In the genomic region with DNA sequence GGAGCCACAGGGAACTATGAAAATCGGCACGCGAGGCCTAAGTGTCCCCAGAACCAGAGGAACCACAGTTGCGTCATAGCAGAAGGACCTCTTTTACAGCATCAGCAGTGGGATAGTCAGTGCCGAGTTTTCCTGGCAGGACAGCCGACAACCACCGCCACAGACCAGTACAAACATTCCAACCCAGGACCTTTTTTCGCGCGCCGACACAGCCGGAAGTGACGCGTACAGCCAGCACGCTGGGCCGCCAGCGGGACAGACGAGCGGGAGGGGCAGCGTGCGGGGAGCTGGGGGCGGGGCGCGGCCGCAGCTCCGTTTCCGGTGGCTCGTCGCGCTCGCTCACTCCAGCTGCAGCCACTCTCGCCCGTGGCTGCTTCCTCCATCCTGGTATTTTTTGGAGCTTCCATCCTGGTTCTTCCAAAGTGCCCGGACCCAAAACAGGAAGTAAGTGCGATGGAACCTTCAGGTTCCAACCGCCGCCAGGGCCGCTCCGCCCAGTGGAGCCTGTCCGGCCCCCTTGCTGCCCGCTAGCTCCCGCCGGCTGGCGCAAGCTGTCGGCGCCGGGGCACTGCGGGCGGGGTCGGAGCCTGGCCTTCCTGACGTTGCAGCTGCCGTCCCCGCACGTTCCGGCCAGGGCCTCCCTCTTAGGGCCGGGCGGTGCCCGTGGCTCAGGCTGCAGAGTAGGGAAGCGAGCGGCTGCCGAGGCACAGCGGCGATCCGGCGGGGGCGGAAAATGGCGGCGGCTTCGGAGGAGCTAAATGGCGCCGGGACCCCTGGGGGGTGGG, we compare ENCODE assay signal across 8 cellular contexts. TPM values are rescaled to one million over a fixed set of nuclear protein-coding genes. Genes with fewer than 3 reads are reported as not detected.
DNase-seq lines count a peak whose midpoint lies in the region; ATAC-seq, FAIRE-seq and TF ChIP-seq lines count a peak whose summit lies in the region.

A gene with protein sequence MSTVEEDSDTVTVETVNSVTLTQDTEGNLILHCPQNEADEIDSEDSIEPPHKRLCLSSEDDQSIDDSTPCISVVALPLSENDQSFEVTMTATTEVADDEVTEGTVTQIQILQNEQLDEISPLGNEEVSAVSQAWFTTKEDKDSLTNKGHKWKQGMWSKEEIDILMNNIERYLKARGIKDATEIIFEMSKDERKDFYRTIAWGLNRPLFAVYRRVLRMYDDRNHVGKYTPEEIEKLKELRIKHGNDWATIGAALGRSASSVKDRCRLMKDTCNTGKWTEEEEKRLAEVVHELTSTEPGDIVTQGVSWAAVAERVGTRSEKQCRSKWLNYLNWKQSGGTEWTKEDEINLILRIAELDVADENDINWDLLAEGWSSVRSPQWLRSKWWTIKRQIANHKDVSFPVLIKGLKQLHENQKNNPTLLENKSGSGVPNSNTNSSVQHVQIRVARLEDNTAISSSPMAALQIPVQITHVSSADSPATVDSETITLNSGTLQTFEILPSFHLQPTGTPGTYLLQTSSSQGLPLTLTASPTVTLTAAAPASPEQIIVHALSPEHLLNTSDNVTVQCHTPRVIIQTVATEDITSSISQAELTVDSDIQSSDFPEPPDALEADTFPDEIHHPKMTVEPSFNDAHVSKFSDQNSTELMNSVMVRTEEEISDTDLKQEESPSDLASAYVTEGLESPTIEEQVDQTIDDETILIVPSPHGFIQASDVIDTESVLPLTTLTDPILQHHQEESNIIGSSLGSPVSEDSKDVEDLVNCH (plus strand): TSS at position 342 of the 785 bp plus-strand sequence. CDS start 12,489 bp downstream, outside the sequence.

- peak; percentile 87 for ATAC-seq in HG02759 (IDR thresholded peaks at IDR 0.05; ENCODE audit: unreplicated experiment)
- ATAC-seq in Right ventricle myocardium superior (ENCODE audit: poor library complexity), result peak; percentile 99
- peak; percentile 94 to 97 (median 96) for ATAC-seq in pancreas

- no peak for TF ChIP-seq CTCF in GM12864 (IDR thresholded peaks at IDR 0.05; ENCODE audit: low read depth, low read length, missing control alignments)
- no peak for TF ChIP-seq CTCF in pancreas (IDR thresholded peaks at IDR 0.05)
- peak in 1 of 2 experiments; percentile 3 for TF ChIP-seq CTCF in tibial artery (IDR thresholded peaks at IDR 0.05)

- H3K4me3 ChIP-seq in GM12864 (ENCODE audit: low read depth, low read length) (peak within 1 kb of the TSS; percentile 87), pancreas (peak within 1 kb of the TSS; percentile 35 to 75 (median 68)), tibial artery (peak within 1 kb of the TSS; percentile 85)

- intact Hi-C loops in Right ventricle myocardium superior (cut with DNase I), result loop anchor here (5.0 kb wide), 1 partner anchor 65 kb away; a partner anchor contains a TSS
- intact Hi-C loops in pancreas (cut with DNase I), result no loop called here
- intact Hi-C loops in tibial artery (cut with DNase I; ENCODE audit: low total_unique reads), result loop anchor here (5.0 kb wide), 1 partner anchor 95 kb away; a partner anchor contains a TSS

- H3K27ac ChIP-seq in pancreas (peak within 1 kb of the TSS; percentile 96 to 98 (median 97)), tibial artery (peak within 1 kb of the TSS; percentile 99)

- FAIRE-seq in pancreas (lab: Jason Lieb, UNC), result no peak

- H3K36me3 ChIP-seq in pancreas (no peaks in the 10 kb centered on the region), tibial artery (no peaks in the 10 kb centered on the region)

- DNase-seq in GM12864 (ENCODE audit: low read depth) (peak; percentile 65), NCI-H1417 (lab: John Stamatoyannopoulos, UW) (peak; percentile 97 to 99 (median 97)), SW 1271 (lab: John Stamatoyannopoulos, UW) (peak; percentile 91 to 92), Right ventricle myocardium superior (peak; percentile 97), pancreas (peak; percentile 93 to 95 (median 94)), tibial artery (peak; percentile 95 to 98)
- peak; percentile 70 for DNase-seq in activated naive CD8-positive, alpha-beta T cell treated with anti-CD3 and anti-CD28 coated beads, Interleukin-2, amount 50 U/mL, for 16 hours (ENCODE audit: low read depth, low spot score)

- H3K27me3 ChIP-seq in pancreas (no peaks in the 10 kb centered on the region), tibial artery (no peaks in the 10 kb centered on the region)

- 0% methylated on average over 69 to 71 of the region's 71 CpGs for WGBS in pancreas, 2 donors

- H3K4me1 ChIP-seq in pancreas, result peaks cover 0 to 31% (median 31%) of the 10 kb centered on the region in 3 donors
- H3K4me1 ChIP-seq in tibial artery, result peaks cover 0 to 47% (median 25%) of the 10 kb centered on the region in 4 donors

- H3K9me3 ChIP-seq in pancreas (no peaks in the 10 kb centered on the region), tibial artery (no peaks in the 10 kb centered on the region)

RNA-seq across cellular contexts. Expression of the gene that starts here (rescaled TPM):
- total RNA-seq in Right ventricle myocardium superior (26.8 TPM), pancreas (10 to 100 TPM; 18.6 to 54.2 (median 25.9) TPM)
- 10 to 100 TPM; 30.6 to 50.6 TPM for polyA plus RNA-seq in pancreas

Comparison
In these comparisons a context has a peak if more than half of its experiments do, and no peak if none do; other contexts are left out.
1. Peak in every context shown above with its lines: DNase-seq, ATAC-seq, H3K4me3 ChIP-seq and H3K27ac ChIP-seq.
2. intact Hi-C loops: an anchor here in Right ventricle myocardium superior (5.0 kb wide) and tibial artery (5.0 kb wide); none called in pancreas.